8 cellular contexts compared by ENCODE assay signal in the genomic region with DNA sequence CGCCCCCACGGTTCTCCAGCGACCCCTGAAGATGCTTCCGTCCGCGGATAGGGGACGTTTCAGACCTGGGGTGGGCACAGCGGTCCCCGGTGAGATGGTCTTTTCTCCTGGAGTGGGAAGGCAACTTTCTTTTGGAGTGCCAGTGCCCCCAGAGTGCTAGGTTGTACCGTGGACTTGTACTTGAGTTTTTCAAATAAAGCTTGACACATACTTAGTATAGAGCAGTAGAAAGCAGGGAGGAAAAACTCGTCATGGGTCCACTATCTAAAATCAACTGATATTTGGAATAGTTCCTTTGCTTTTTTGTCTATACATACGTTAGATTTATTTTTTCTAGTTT. TPM values are rescaled to one million over a fixed set of nuclear protein-coding genes. Genes with fewer than 3 reads are reported as not detected.
DNase-seq lines count a peak whose midpoint lies in the region; ATAC-seq and TF ChIP-seq lines count a peak whose summit lies in the region.

No MANE protein-coding gene starts in this region.

- no peaks in the 10 kb centered on the region for H3K9me2 ChIP-seq in PC-3 (replicated peaks; ENCODE audit: low read length)

- H3K4me3 Mint-ChIP-seq in CD4-positive, alpha-beta memory T cell: peak overlapping the region; percentile 88 to 92 (median 90)

- POLR2A ChIA-PET in CD4-positive, alpha-beta memory T cell (lab: Charles Lee; ENCODE audit: partially characterized antibody): interaction anchor here (1.0 to 1.8 kb wide), 7 partner anchors 9 to 465 kb away, joined by 3 to 5 read pairs (median 3); a partner anchor contains a TSS
- POLR2A ChIA-PET in PC-3 (lab: Charles Lee; ENCODE audit: unreplicated experiment): interaction anchor here (0.6 kb wide), 1 partner anchor 10 kb away, joined by 4 read pairs; no protein-coding TSS in a partner anchor

- H3K9ac ChIP-seq in PC-3 (ENCODE audit: low read length): peak overlapping the region; percentile 55

- no peaks in the 10 kb centered on the region for H3K9me3 ChIP-seq in CD4-positive, alpha-beta memory T cell (ENCODE audit: control insufficient read depth in 1 of 2, low read length in 2 of 2)
- H3K9me3 ChIP-seq in PC-3 (ENCODE audit: low read length) (no peaks in the 10 kb centered on the region), psoas muscle (no peaks in the 10 kb centered on the region)

- ATAC-seq in GM21825 (IDR thresholded peaks at IDR 0.05; ENCODE audit: unreplicated experiment): peak; percentile 7
- peak; percentile 56 for ATAC-seq in PC-3
- ATAC-seq in psoas muscle: peak in 1 of 4 donors; percentile 10

- H3K27me3 Mint-ChIP-seq in CD4-positive, alpha-beta memory T cell: peaks cover 4 to 7% of the 10 kb centered on the region in 2 donors

- H3K27ac Mint-ChIP-seq in CD4-positive, alpha-beta memory T cell: peak overlapping the region in 6 of 7 donors; percentile 30 to 85 (median 56)

- H3K27me3 ChIP-seq in CD4-positive, alpha-beta memory T cell (ENCODE audit: insufficient read depth, low read length): no peaks in the 10 kb centered on the region
- H3K27me3 ChIP-seq in PC-3 (ENCODE audit: low read length): no peaks in the 10 kb centered on the region
- H3K27me3 ChIP-seq in psoas muscle (ENCODE audit: insufficient read depth in 3 of 3, low read length in 2 of 3): no peaks in the 10 kb centered on the region

- H3F3A ChIP-seq in PC-3 (ENCODE audit: low read length, unreplicated experiment): no peaks in the 10 kb centered on the region

- H3K36me3 Mint-ChIP-seq in CD4-positive, alpha-beta memory T cell: no peaks in the 10 kb centered on the region

- H3K4me1 ChIP-seq in CD4-positive, alpha-beta memory T cell (ENCODE audit: insufficient read depth, low read length): no peaks in the 10 kb centered on the region
- peaks cover 6% of the 10 kb centered on the region for H3K4me1 ChIP-seq in PC-3 (ENCODE audit: insufficient read depth, low read length)
- H3K4me1 ChIP-seq in psoas muscle: peaks cover 47% of the 10 kb centered on the region

- no peaks in the 10 kb centered on the region for H3K9me3 Mint-ChIP-seq in CD4-positive, alpha-beta memory T cell

- peak overlapping the region; percentile 99 for H2AFZ ChIP-seq in PC-3 (ENCODE audit: low read length)

- 28 to 35% (median 33%) methylated on average over 9 to 12 of the region's 12 CpGs for WGBS in psoas muscle, 3 donors

- H3K4me2 ChIP-seq in PC-3 (ENCODE audit: low read length): peak overlapping the region; percentile 96

- H3K79me2 ChIP-seq in PC-3 (ENCODE audit: low read length): no peaks in the 10 kb centered on the region

- TF ChIP-seq CTCF in PC-3 (conservative IDR thresholded peaks at IDR 0.05; ENCODE audit: low read depth, low read length): no peak
- TF ChIP-seq CTCF in fibroblast of pulmonary artery (IDR thresholded peaks at IDR 0.05; ENCODE audit: low read length, missing control alignments): no peak
- no peak for TF ChIP-seq CTCF in psoas muscle (IDR thresholded peaks at IDR 0.05)

- CTCF ChIA-PET in CD4-positive, alpha-beta memory T cell (lab: Charles Lee; ENCODE audit: partially characterized antibody): interaction anchor here (0.6 to 4.7 kb wide), 34 partner anchors 10 to 926 kb away, joined by 3 to 50 read pairs (median 4); no protein-coding TSS in a partner anchor
- CTCF ChIA-PET in PC-3 (lab: Charles Lee): interaction anchor here (0.6 to 1.8 kb wide), 6 partner anchors 12 to 72 kb away, joined by 3 to 9 read pairs (median 4); no protein-coding TSS in a partner anchor

- peaks cover 1 to 8% (median 5%) of the 10 kb centered on the region in 4 donors for H3K4me1 Mint-ChIP-seq in CD4-positive, alpha-beta memory T cell

- peak overlapping the region; percentile 3 for H3K27ac ChIP-seq in CD4-positive, alpha-beta memory T cell (ENCODE audit: low read depth, low read length)
- no peak overlapping the region for H3K27ac ChIP-seq in PC-3 (ENCODE audit: low read length)
- H3K27ac ChIP-seq in psoas muscle: peak overlapping the region; percentile 97

- no peak for DNase-seq in CD4-positive, alpha-beta memory T cell
- no peak for DNase-seq in PC-3
- DNase-seq in fibroblast of pulmonary artery (ENCODE audit: low read depth): peak; percentile 4
- DNase-seq in psoas muscle: no peak
- DNase-seq in LoVo (ENCODE audit: low spot score): no peak
- DNase-seq in stimulated activated CD4-positive, alpha-beta T cell treated with anti-CD3 and anti-CD28 coated beads, Interleukin-2, amount 100 ng/mL, for 48 hours: no peak
- no peak for DNase-seq in NCI-H2029 treated with DMSO at 0.1 percent for 48 hours (lab: John Stamatoyannopoulos, UW)

- BruUV-seq in PC-3 (replicated peaks; lab: Mats Ljungman, UMichigan): no TSS peak

- intact Hi-C loops in CD4-positive, alpha-beta memory T cell (cut with micrococcal nuclease): no loop called here
- intact Hi-C loops in PC-3 (cut with micrococcal nuclease) (loop anchor here (1.0 kb wide), 1 partner anchor 62 kb away; no protein-coding TSS in a partner anchor), psoas muscle (cut with DNase I) (no loop called here)

- H3K4me3 ChIP-seq in CD4-positive, alpha-beta memory T cell (ENCODE audit: low read length in 2 of 2): peak overlapping the region; percentile 60 to 61
- H3K4me3 ChIP-seq in PC-3 (ENCODE audit: low read length) (peak overlapping the region; percentile 83), fibroblast of pulmonary artery (replicated peaks; ENCODE audit: low read depth, low read length) (peak overlapping the region; percentile 66), psoas muscle (peak overlapping the region; percentile 67)

- H4K20me1 ChIP-seq in PC-3 (ENCODE audit: low read length): no peaks in the 10 kb centered on the region

- no peaks in the 10 kb centered on the region for H3K36me3 ChIP-seq in CD4-positive, alpha-beta memory T cell (ENCODE audit: insufficient read depth, low read length)
- H3K36me3 ChIP-seq in PC-3 (ENCODE audit: low read depth, low read length): no peaks in the 10 kb centered on the region
- H3K36me3 ChIP-seq in psoas muscle (ENCODE audit: insufficient read depth in 1 of 2, low read depth in 1 of 2): no peaks in the 10 kb centered on the region

RNA-seq across cellular contexts. Expression of a gene that starts 28.4 kb away (rescaled TPM):
- not detected for total RNA-seq in CD4-positive, alpha-beta memory T cell
- under 1 TPM in 1 of 2 donors, not detected in 1; 0.03 TPM for polyA plus RNA-seq in CD4-positive, alpha-beta memory T cell
- total RNA-seq in PC-3 (2014; rRNA removed) (0.40 and 1.3 TPM in 2 replicates), psoas muscle (10 to 100 TPM; 14.2 to 48.8 (median 25.1) TPM)
- 10 to 100 TPM in 1 of 3 donors, 1 to 10 TPM in 2; 1.6 to 11.7 (median 6.7) TPM for polyA plus RNA-seq in psoas muscle
